6 cellular contexts compared by ENCODE assay signal in genomic region chr6:10866709-10867108, GRCh38. TPM values are rescaled to one million over a fixed set of nuclear protein-coding genes. Genes with fewer than 3 reads are reported as not detected.
"Had no signal": no experiment of that assay in that cellular context is flagged by ENCODE, and none has a peak within 500 bp of the region (broad histone marks: within the 10 kb centered on the region; RNA-seq: fewer than 3 reads in every experiment).

No MANE protein-coding gene starts in this region.

RNA-seq across cellular contexts. Expression of gene GCM2, which starts 15.1 kb away (rescaled TPM):
- total RNA-seq: GM23248, GM23338, H1, H4, H7, HFFc6 had no signal
- polyA plus RNA-seq: GM23248, GM23338 had no signal

RNA-seq across cellular contexts. Expression of gene SYCP2L, which starts 20.1 kb away (rescaled TPM):
- total RNA-seq: GM23248, HFFc6 had no signal

RNA-seq across cellular contexts. Expression of gene MAK, which starts 28.4 kb away (rescaled TPM):
- total RNA-seq: GM23248, HFFc6 had no signal
